Comparison of ENCODE assay signal across 1 cellular context in genomic region chr22:24432059-24432853, GRCh38.
TF ChIP-seq lines count a peak whose summit lies in the region.

No MANE protein-coding gene starts in this region.

TF ChIP-seq in HEK293, 187 proteins besides CTCF, POLR2A, EP300 and RAD21 (continued from another document and continues in another):
- peak; percentile 82 for TF ChIP-seq KLF1 (tag by site-specific recombination; IDR thresholded peaks at IDR 0.05)
- no peak for TF ChIP-seq ZFP3 (tag by site-specific recombination; IDR thresholded peaks at IDR 0.05; ENCODE audit: low read depth)
- no peak for TF ChIP-seq ZNF837 (tag by site-specific recombination; IDR thresholded peaks at IDR 0.05)
- no peak for TF ChIP-seq ZNF132 (tag by site-specific recombination; IDR thresholded peaks at IDR 0.05; ENCODE audit: borderline replicate concordance)
- TF ChIP-seq ZBTB1 (tag by site-specific recombination; IDR thresholded peaks at IDR 0.05) = no peak
- no peak for TF ChIP-seq ZNF292 (tag by site-specific recombination; IDR thresholded peaks at IDR 0.05; ENCODE audit: borderline replicate concordance, low read depth)
- TF ChIP-seq ZSCAN4 (tag by site-specific recombination; IDR thresholded peaks at IDR 0.05) = no peak
- TF ChIP-seq ZNF707 (tag by site-specific recombination; IDR thresholded peaks at IDR 0.05) = no peak
- no peak for TF ChIP-seq ZNF416 (tag by site-specific recombination; IDR thresholded peaks at IDR 0.05)
- TF ChIP-seq, protein P1, sequence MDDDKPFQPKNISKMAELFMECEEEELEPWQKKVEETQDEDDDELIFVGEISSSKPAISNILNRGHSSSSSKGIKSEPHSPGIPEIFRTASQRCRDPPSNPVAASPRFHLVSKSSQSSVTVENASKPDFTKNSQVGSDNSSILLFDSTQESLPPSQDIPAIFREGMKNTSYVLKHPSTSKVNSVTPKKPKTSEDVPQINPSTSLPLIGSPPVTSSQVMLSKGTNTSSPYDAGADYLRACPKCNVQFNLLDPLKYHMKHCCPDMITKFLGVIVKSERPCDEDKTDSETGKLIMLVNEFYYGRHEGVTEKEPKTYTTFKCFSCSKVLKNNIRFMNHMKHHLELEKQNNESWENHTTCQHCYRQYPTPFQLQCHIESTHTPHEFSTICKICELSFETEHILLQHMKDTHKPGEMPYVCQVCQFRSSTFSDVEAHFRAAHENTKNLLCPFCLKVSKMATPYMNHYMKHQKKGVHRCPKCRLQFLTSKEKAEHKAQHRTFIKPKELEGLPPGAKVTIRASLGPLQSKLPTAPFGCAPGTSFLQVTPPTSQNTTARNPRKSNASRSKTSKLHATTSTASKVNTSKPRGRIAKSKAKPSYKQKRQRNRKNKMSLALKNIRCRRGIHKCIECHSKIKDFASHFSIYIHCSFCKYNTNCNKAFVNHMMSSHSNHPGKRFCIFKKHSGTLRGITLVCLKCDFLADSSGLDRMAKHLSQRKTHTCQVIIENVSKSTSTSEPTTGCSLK (tag by site-specific recombination; IDR thresholded peaks at IDR 0.05) = no peak
- TF ChIP-seq MYNN (tag by site-specific recombination; IDR thresholded peaks at IDR 0.05; ENCODE audit: borderline replicate concordance) = no peak
- TF ChIP-seq, protein P2, sequence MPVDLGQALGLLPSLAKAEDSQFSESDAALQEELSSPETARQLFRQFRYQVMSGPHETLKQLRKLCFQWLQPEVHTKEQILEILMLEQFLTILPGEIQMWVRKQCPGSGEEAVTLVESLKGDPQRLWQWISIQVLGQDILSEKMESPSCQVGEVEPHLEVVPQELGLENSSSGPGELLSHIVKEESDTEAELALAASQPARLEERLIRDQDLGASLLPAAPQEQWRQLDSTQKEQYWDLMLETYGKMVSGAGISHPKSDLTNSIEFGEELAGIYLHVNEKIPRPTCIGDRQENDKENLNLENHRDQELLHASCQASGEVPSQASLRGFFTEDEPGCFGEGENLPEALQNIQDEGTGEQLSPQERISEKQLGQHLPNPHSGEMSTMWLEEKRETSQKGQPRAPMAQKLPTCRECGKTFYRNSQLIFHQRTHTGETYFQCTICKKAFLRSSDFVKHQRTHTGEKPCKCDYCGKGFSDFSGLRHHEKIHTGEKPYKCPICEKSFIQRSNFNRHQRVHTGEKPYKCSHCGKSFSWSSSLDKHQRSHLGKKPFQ (tag by site-specific recombination; IDR thresholded peaks at IDR 0.05) = no peak
- peak; percentile 36; the same call in 1 of the 2 replicates for TF ChIP-seq ZIC2 (tag by site-specific recombination; IDR thresholded peaks at IDR 0.05)
- TF ChIP-seq ZNF596 (tag by site-specific recombination; IDR thresholded peaks at IDR 0.05) = no peak
- TF ChIP-seq ZNF398 (tag by site-specific recombination; IDR thresholded peaks at IDR 0.05) = no peak
- TF ChIP-seq BCL11A (tag by site-specific recombination; IDR thresholded peaks at IDR 0.05; ENCODE audit: low read depth) = no peak
- no peak for TF ChIP-seq HOXD13 (CRISPR knock-in tag; IDR thresholded peaks at IDR 0.05; ENCODE audit: borderline replicate concordance)
- no peak for TF ChIP-seq ZNF146 (tag by site-specific recombination; IDR thresholded peaks at IDR 0.05)
- no peak for TF ChIP-seq ZNF223 (tag by site-specific recombination; IDR thresholded peaks at IDR 0.05)
- peak; percentile 78 for TF ChIP-seq ZFHX2 (tag by site-specific recombination; conservative IDR thresholded peaks at IDR 0.05)
- TF ChIP-seq ZNF354C (tag by site-specific recombination; IDR thresholded peaks at IDR 0.05; ENCODE audit: borderline replicate concordance, low read depth) = no peak
- no peak for TF ChIP-seq ZNF112 (tag by site-specific recombination; IDR thresholded peaks at IDR 0.05)
- no peak for TF ChIP-seq ZNF624 (tag by site-specific recombination; IDR thresholded peaks at IDR 0.05)
- TF ChIP-seq ZNF211 (tag by site-specific recombination; IDR thresholded peaks at IDR 0.05; ENCODE audit: low read depth) = no peak
- TF ChIP-seq KLF7 (tag by site-specific recombination; IDR thresholded peaks at IDR 0.05; ENCODE audit: borderline replicate concordance) = no peak
- TF ChIP-seq ZNF558 (tag by site-specific recombination; IDR thresholded peaks at IDR 0.05) = no peak
- TF ChIP-seq, protein P3, sequence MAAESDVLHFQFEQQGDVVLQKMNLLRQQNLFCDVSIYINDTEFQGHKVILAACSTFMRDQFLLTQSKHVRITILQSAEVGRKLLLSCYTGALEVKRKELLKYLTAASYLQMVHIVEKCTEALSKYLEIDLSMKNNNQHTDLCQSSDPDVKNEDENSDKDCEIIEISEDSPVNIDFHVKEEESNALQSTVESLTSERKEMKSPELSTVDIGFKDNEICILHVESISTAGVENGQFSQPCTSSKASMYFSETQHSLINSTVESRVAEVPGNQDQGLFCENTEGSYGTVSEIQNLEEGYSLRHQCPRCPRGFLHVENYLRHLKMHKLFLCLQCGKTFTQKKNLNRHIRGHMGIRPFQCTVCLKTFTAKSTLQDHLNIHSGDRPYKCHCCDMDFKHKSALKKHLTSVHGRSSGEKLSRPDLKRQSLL (tag by site-specific recombination; IDR thresholded peaks at IDR 0.05) = no peak
- no peak for TF ChIP-seq ZNF433 (tag by site-specific recombination; IDR thresholded peaks at IDR 0.05; ENCODE audit: low read depth)
- no peak for TF ChIP-seq ZNF555 (tag by site-specific recombination; conservative IDR thresholded peaks at IDR 0.05)
- TF ChIP-seq, protein P4, sequence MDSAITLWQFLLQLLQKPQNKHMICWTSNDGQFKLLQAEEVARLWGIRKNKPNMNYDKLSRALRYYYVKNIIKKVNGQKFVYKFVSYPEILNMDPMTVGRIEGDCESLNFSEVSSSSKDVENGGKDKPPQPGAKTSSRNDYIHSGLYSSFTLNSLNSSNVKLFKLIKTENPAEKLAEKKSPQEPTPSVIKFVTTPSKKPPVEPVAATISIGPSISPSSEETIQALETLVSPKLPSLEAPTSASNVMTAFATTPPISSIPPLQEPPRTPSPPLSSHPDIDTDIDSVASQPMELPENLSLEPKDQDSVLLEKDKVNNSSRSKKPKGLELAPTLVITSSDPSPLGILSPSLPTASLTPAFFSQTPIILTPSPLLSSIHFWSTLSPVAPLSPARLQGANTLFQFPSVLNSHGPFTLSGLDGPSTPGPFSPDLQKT (IDR thresholded peaks at IDR 0.05; ENCODE audit: borderline replicate concordance, low read depth, low read length) = no peak
- no peak for TF ChIP-seq ZNF391 (tag by site-specific recombination; IDR thresholded peaks at IDR 0.05; ENCODE audit: borderline replicate concordance, low read depth)
- no peak for TF ChIP-seq ZNF777 (tag by site-specific recombination; IDR thresholded peaks at IDR 0.05; ENCODE audit: borderline replicate concordance)
- no peak for TF ChIP-seq KLF16 (tag by site-specific recombination; IDR thresholded peaks at IDR 0.05)
- no peak for TF ChIP-seq ZNF560 (tag by site-specific recombination; IDR thresholded peaks at IDR 0.05; ENCODE audit: borderline replicate concordance)
- no peak for TF ChIP-seq ZNF501 (tag by site-specific recombination; IDR thresholded peaks at IDR 0.05)
- TF ChIP-seq, protein P5, sequence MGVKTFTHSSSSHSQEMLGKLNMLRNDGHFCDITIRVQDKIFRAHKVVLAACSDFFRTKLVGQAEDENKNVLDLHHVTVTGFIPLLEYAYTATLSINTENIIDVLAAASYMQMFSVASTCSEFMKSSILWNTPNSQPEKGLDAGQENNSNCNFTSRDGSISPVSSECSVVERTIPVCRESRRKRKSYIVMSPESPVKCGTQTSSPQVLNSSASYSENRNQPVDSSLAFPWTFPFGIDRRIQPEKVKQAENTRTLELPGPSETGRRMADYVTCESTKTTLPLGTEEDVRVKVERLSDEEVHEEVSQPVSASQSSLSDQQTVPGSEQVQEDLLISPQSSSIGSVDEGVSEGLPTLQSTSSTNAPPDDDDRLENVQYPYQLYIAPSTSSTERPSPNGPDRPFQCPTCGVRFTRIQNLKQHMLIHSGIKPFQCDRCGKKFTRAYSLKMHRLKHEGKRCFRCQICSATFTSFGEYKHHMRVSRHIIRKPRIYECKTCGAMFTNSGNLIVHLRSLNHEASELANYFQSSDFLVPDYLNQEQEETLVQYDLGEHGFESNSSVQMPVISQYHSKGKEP (tag by site-specific recombination; IDR thresholded peaks at IDR 0.05) = no peak
- no peak for TF ChIP-seq ZNF202 (tag by site-specific recombination; IDR thresholded peaks at IDR 0.05; ENCODE audit: borderline replicate concordance)
- TF ChIP-seq GLIS2 (tag by site-specific recombination; IDR thresholded peaks at IDR 0.05) = peak; percentile 68
- TF ChIP-seq AEBP2 (tag by site-specific recombination; IDR thresholded peaks at IDR 0.05; ENCODE audit: borderline replicate concordance) = no peak
- no peak for TF ChIP-seq ZNF341 (tag by site-specific recombination; IDR thresholded peaks at IDR 0.05; ENCODE audit: low read depth)
- TF ChIP-seq ZNF585B (tag by site-specific recombination; IDR thresholded peaks at IDR 0.05) = no peak
- TF ChIP-seq ZNF600 (tag by site-specific recombination; IDR thresholded peaks at IDR 0.05) = 0 out of 2 replicates have a peak, but pooled peaks have one; percentile 20
- TF ChIP-seq ZNF792 (tag by site-specific recombination; IDR thresholded peaks at IDR 0.05) = no peak
- no peak for TF ChIP-seq ZNF449 (tag by site-specific recombination; IDR thresholded peaks at IDR 0.05)
- no peak for TF ChIP-seq ZNF138 (tag by site-specific recombination; IDR thresholded peaks at IDR 0.05; ENCODE audit: borderline replicate concordance)
- TF ChIP-seq ZNF157 (tag by site-specific recombination; IDR thresholded peaks at IDR 0.05) = no peak
- no peak for TF ChIP-seq ZNF239 (tag by site-specific recombination; IDR thresholded peaks at IDR 0.05)
- no peak for TF ChIP-seq GFI1B (tag by site-specific recombination; IDR thresholded peaks at IDR 0.05)
- TF ChIP-seq ZNF121 (tag by site-specific recombination; IDR thresholded peaks at IDR 0.05) = no peak
- TF ChIP-seq, protein P6, sequence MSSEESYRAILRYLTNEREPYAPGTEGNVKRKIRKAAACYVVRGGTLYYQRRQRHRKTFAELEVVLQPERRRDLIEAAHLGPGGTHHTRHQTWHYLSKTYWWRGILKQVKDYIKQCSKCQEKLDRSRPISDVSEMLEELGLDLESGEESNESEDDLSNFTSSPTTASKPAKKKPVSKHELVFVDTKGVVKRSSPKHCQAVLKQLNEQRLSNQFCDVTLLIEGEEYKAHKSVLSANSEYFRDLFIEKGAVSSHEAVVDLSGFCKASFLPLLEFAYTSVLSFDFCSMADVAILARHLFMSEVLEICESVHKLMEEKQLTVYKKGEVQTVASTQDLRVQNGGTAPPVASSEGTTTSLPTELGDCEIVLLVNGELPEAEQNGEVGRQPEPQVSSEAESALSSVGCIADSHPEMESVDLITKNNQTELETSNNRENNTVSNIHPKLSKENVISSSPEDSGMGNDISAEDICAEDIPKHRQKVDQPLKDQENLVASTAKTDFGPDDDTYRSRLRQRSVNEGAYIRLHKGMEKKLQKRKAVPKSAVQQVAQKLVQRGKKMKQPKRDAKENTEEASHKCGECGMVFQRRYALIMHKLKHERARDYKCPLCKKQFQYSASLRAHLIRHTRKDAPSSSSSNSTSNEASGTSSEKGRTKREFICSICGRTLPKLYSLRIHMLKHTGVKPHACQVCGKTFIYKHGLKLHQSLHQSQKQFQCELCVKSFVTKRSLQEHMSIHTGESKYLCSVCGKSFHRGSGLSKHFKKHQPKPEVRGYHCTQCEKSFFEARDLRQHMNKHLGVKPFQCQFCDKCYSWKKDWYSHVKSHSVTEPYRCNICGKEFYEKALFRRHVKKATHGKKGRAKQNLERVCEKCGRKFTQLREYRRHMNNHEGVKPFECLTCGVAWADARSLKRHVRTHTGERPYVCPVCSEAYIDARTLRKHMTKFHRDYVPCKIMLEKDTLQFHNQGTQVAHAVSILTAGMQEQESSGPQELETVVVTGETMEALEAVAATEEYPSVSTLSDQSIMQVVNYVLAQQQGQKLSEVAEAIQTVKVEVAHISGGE (tag by site-specific recombination; conservative IDR thresholded peaks at IDR 0.05; ENCODE audit: low read depth) = no peak
